ENCODE assay signal across 8 cellular contexts in the genomic region with DNA sequence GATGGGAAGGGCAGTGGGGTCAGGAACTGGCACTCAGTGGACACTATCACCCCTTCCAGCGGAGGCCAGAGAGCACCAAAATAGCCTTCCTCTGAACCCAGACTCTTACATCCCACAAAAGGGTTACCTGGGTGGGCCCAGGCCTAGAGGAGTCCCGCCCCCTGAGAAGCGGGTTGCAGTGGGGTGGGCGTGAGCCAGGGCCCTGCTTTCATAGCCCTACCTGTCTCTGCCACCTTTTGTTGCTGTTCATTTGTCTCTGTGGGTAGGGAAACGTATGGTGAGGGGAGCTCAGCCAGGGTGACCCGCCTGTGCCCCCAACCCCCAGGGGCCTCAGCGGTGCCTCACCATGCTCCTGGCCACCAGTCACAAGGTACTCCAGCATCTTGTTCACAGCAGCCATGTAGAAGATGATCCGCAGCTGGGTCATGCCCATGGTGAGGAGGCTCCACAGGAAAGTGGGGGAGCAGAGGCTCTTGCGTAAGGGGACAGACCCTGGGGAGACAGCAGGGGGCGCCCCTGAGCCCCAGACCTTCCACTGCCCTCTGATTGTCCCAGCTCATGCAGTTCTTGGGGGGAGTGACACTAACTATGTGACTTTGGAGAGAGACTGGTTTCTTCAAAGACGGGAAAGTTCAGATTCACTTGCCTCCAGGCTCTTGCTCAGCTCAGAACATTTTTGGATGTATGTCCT. TPM values are rescaled to one million over a fixed set of nuclear protein-coding genes. Genes with fewer than 3 reads are reported as not detected.
DNase-seq lines count a peak whose midpoint lies in the region; ATAC-seq and TF ChIP-seq lines count a peak whose summit lies in the region.

No MANE protein-coding gene starts in this region.

- 71 to 80% (median 79%) methylated on average over 1 to 11 of the region's 11 CpGs for WGBS in adrenal gland, 4 donors

- CTCF ChIA-PET in MCF 10A (lab: Yijun Ruan, JAX): interaction anchor here (0.5 to 9.2 kb wide), 16 partner anchors 11 to 417 kb away, joined by 3 to 212 read pairs (median 4); a partner anchor contains a TSS

- intact Hi-C loops in MCF 10A (cut with micrococcal nuclease) (no loop called here), breast epithelium (cut with DNase I; ENCODE audit: low total_unique reads) (loop anchor here (1.0 kb wide), 1 partner anchor 21 kb away; no protein-coding TSS in a partner anchor), adrenal gland (cut with DNase I) (loop anchor here (2.0 to 5.0 kb wide), 2 partner anchors 35 to 36 kb away; no protein-coding TSS in a partner anchor)

- H3K9me3 Mint-ChIP-seq in MCF 10A (ENCODE audit: unreplicated experiment) (no peaks in the 10 kb centered on the region), type B pancreatic cell (no peaks in the 10 kb centered on the region)
- H3K9me3 Mint-ChIP-seq in stimulated activated memory B cell treated with anti-CD40 and anti-IgM and Interleukin-4, amounts not matched to agents 10 μg/mL and 1 μg/mL and 100 μg/mL, for 72 hours: no peaks in the 10 kb centered on the region

- H3K4me3 ChIP-seq in breast epithelium (no peak overlapping the region), adrenal gland (no peak overlapping the region)

- BruUV-seq in MCF 10A (replicated peaks; lab: Mats Ljungman, UMichigan): no TSS peak

- peak; percentile 43 for DNase-seq in MCF 10A (ENCODE audit: unreplicated experiment)
- DNase-seq in breast epithelium (ENCODE audit: low spot score in 2 of 2): no peak
- DNase-seq in RPMI7951 (ENCODE audit: low read depth): peak; percentile 15
- peak in 4 of 7 donors; percentile 46 to 65 (median 52) for DNase-seq in adrenal gland
- DNase-seq in left kidney (ENCODE audit: low read depth, low spot score): peak; percentile 45
- DNase-seq in type B pancreatic cell (ENCODE audit: extremely low spot score, unreplicated experiment): no peak
- no peak for DNase-seq in middle frontal gyrus (ENCODE audit: extremely low spot score, low spot score)

- TF ChIP-seq POLR2A in breast epithelium (IDR thresholded peaks at IDR 0.05): no peak
- TF ChIP-seq POLR2A in adrenal gland (IDR thresholded peaks at IDR 0.05): no peak

- H3K36me3 ChIP-seq in breast epithelium: no peaks in the 10 kb centered on the region
- H3K36me3 ChIP-seq in adrenal gland (replicated peaks in 1 of 2): peaks cover 0 to 5% of the 10 kb centered on the region in 2 donors

- H3K9me3 ChIP-seq in breast epithelium (no peaks in the 10 kb centered on the region), adrenal gland (replicated peaks in 1 of 3) (no peaks in the 10 kb centered on the region)

- H3K27ac Mint-ChIP-seq in MCF 10A (ENCODE audit: low read depth, unreplicated experiment) (no peak overlapping the region), type B pancreatic cell (no peak overlapping the region)
- no peak overlapping the region for H3K27ac Mint-ChIP-seq in stimulated activated memory B cell treated with anti-CD40 and anti-IgM and Interleukin-4, amounts not matched to agents 10 μg/mL and 1 μg/mL and 100 μg/mL, for 72 hours

- H3K36me3 Mint-ChIP-seq in MCF 10A (ENCODE audit: insufficient read depth, unreplicated experiment) (no peaks in the 10 kb centered on the region), type B pancreatic cell (no peaks in the 10 kb centered on the region)
- H3K36me3 Mint-ChIP-seq in stimulated activated memory B cell treated with anti-CD40 and anti-IgM and Interleukin-4, amounts not matched to agents 10 μg/mL and 1 μg/mL and 100 μg/mL, for 72 hours: peaks cover 14% of the 10 kb centered on the region

- peaks cover 10% of the 10 kb centered on the region for H3K27me3 Mint-ChIP-seq in MCF 10A (ENCODE audit: insufficient read depth, unreplicated experiment)
- peaks cover 2% of the 10 kb centered on the region for H3K27me3 Mint-ChIP-seq in type B pancreatic cell
- no peaks in the 10 kb centered on the region for H3K27me3 Mint-ChIP-seq in stimulated activated memory B cell treated with anti-CD40 and anti-IgM and Interleukin-4, amounts not matched to agents 10 μg/mL and 1 μg/mL and 100 μg/mL, for 72 hours

- POLR2A ChIA-PET in MCF 10A (lab: Yijun Ruan, JAX): no interaction called here

- peaks cover 13% of the 10 kb centered on the region for H3K4me1 Mint-ChIP-seq in MCF 10A (ENCODE audit: insufficient read depth, unreplicated experiment)
- H3K4me1 Mint-ChIP-seq in type B pancreatic cell (ENCODE audit: unreplicated experiment): peaks cover 6% of the 10 kb centered on the region
- H3K4me1 Mint-ChIP-seq in stimulated activated memory B cell treated with anti-CD40 and anti-IgM and Interleukin-4, amounts not matched to agents 10 μg/mL and 1 μg/mL and 100 μg/mL, for 72 hours: peaks cover 5% of the 10 kb centered on the region

- TF ChIP-seq CTCF in MCF 10A (IDR thresholded peaks at IDR 0.05; ENCODE audit: unreplicated experiment) (peak; percentile 44), breast epithelium (IDR thresholded peaks at IDR 0.05) (peak in 1 of 3 donors; percentile 17), adrenal gland (IDR thresholded peaks at IDR 0.05) (peak; percentile 36 to 65 (median 56)), type B pancreatic cell (conservative IDR thresholded peaks at IDR 0.05) (peak; percentile 74)

- H3K27ac ChIP-seq in breast epithelium: no peak overlapping the region
- H3K27ac ChIP-seq in adrenal gland: no peak overlapping the region

- H3K4me3 Mint-ChIP-seq in MCF 10A (ENCODE audit: unreplicated experiment) (no peak overlapping the region), type B pancreatic cell (no peak overlapping the region)
- H3K4me3 Mint-ChIP-seq in stimulated activated memory B cell treated with anti-CD40 and anti-IgM and Interleukin-4, amounts not matched to agents 10 μg/mL and 1 μg/mL and 100 μg/mL, for 72 hours: no peak overlapping the region

- no peak for ATAC-seq in stimulated activated memory B cell treated with anti-CD40 and anti-IgM and Interleukin-4, amounts not matched to agents 10 μg/mL and 1 μg/mL and 100 μg/mL, for 72 hours

- H3K27me3 ChIP-seq in breast epithelium (no peaks in the 10 kb centered on the region), adrenal gland (no peaks in the 10 kb centered on the region)

- H3K4me1 ChIP-seq in breast epithelium (no peaks in the 10 kb centered on the region), adrenal gland (replicated peaks in 1 of 2) (no peaks in the 10 kb centered on the region)

RNA-seq across cellular contexts. Expression of a gene that starts 24.0 kb away (rescaled TPM):
- 1.7 and 3.2 TPM in 2 replicates for total RNA-seq in MCF 10A (2022)
- 10 to 100 TPM; 12.0 to 23.4 (median 13.4) TPM for total RNA-seq in breast epithelium
- 6.5 and 7.3 TPM in 2 replicates for total RNA-seq in RPMI7951 (2014; rRNA removed; shearing (Covaris generic))
- 10 to 100 TPM in 7 of 8 donors, 1 to 10 TPM in 1; 6.8 to 32.3 (median 26.4) TPM for total RNA-seq in adrenal gland
- polyA plus RNA-seq in adrenal gland: 10 to 100 TPM in 2 of 3 donors, 1 to 10 TPM in 1; 3.8 to 24.8 (median 14.8) TPM
- 19.0 and 20.8 TPM in 2 replicates for total RNA-seq in type B pancreatic cell (ENCODE audit: low replicate concordance)

RNA-seq across cellular contexts. Expression of a gene that starts 31.2 kb away (rescaled TPM):
- total RNA-seq in MCF 10A (2022) (2.0 and 3.2 TPM in 2 replicates), breast epithelium (1 to 10 TPM in 2 of 3 donors, under 1 TPM in 1; 0.32 to 2.3 (median 1.8) TPM), adrenal gland (1 to 10 TPM in 3 of 8 donors, under 1 TPM in 4, not detected in 1; 0.24 to 2.1 (median 0.71) TPM), type B pancreatic cell (ENCODE audit: low replicate concordance) (8.6 and 10.4 TPM in 2 replicates)
- total RNA-seq in RPMI7951 (2014; rRNA removed; shearing (Covaris generic)): 0.72 and 0.88 TPM in 2 replicates
- polyA plus RNA-seq in adrenal gland: 1 to 10 TPM in 1 of 3 donors, under 1 TPM in 1, not detected in 1; 0.56 to 1.0 TPM

RNA-seq across cellular contexts. Expression of a gene that starts 39.0 kb away (rescaled TPM):
- total RNA-seq in MCF 10A (2022) (52.2 and 80.3 TPM in 2 replicates), breast epithelium (10 to 100 TPM; 37.2 to 56.4 (median 45.9) TPM), adrenal gland (10 to 100 TPM; 35.6 to 89.0 (median 53.7) TPM), type B pancreatic cell (ENCODE audit: low replicate concordance) (57.9 and 64.2 TPM in 2 replicates)
- 83.3 and 89.8 TPM in 2 replicates for total RNA-seq in RPMI7951 (2014; rRNA removed; shearing (Covaris generic))
- polyA plus RNA-seq in adrenal gland: 10 to 100 TPM; 23.9 to 72.5 (median 48.8) TPM

RNA-seq across cellular contexts. Expression of a gene that starts 45.9 kb away (rescaled TPM):
- total RNA-seq in MCF 10A (2022) (not detected in 2 replicates), breast epithelium (not detected), adrenal gland (under 1 TPM in 1 of 8 donors, not detected in 7; 0.30 TPM), type B pancreatic cell (ENCODE audit: low replicate concordance) (not detected in 2 replicates)
- total RNA-seq in RPMI7951 (2014; rRNA removed; shearing (Covaris generic)): not detected in 2 replicates
- polyA plus RNA-seq in adrenal gland: not detected

Comparison
In these comparisons a context has a peak if more than half of its experiments do, and no peak if none do; other contexts are left out.
1. DNase-seq: peak in MCF 10A (single experiment), RPMI7951 (single experiment), adrenal gland (4 of 7) and left kidney (single experiment); none in breast epithelium (0 of 2), type B pancreatic cell (single experiment) and middle frontal gyrus (single experiment).